In genomic region chr5:60649288-60649917, GRCh38 we compare ENCODE assay signal across 8 cellular contexts. TPM values are rescaled to one million over a fixed set of nuclear protein-coding genes. Genes with fewer than 3 reads are reported as not detected.
DNase-seq lines count a peak whose midpoint lies in the region; ATAC-seq, FAIRE-seq and TF ChIP-seq lines count a peak whose summit lies in the region.

No MANE protein-coding gene starts in this region.

- DNase-seq in D721Med (ENCODE audit: insufficient read length, low spot score) (no peak), GM19239 (ENCODE audit: insufficient read length, low spot score) (peak; percentile 16), HT1080 (ENCODE audit: low read depth) (peak; percentile 20), left kidney (ENCODE audit: low read depth, low spot score) (peak; percentile 55), coronary artery (ENCODE audit: low spot score) (no peak)
- DNase-seq in stimulated activated naive CD4-positive, alpha-beta T cell treated with Interleukin-2 at 50 U/mL for 16 hours (lab: John Stamatoyannopoulos, UW) = no peak
- DNase-seq in activated naive CD4-positive, alpha-beta T cell treated with anti-CD3 and anti-CD28 coated beads, Interleukin-2, amount 50 U/mL, for 72 hours (ENCODE audit: low spot score in 2 of 2) = no peak

- peak; percentile 51 for TF ChIP-seq CTCF in D721Med (IDR thresholded peaks at IDR 0.05; ENCODE audit: insufficient read depth, missing control alignments)
- TF ChIP-seq CTCF in VCaP (conservative IDR thresholded peaks at IDR 0.05) = peak; percentile 97
- no peak for TF ChIP-seq CTCF in coronary artery (IDR thresholded peaks at IDR 0.05)

- no peak overlapping the region for H3K27ac ChIP-seq in VCaP
- no peak overlapping the region for H3K27ac ChIP-seq in coronary artery

- H3K9me3 Mint-ChIP-seq in activated naive CD4-positive, alpha-beta T cell treated with anti-CD3 and anti-CD28 coated beads, Interleukin-2, amount 50 U/mL, for 72 hours = no peaks in the 10 kb centered on the region

- no peak overlapping the region for H3K27ac Mint-ChIP-seq in activated naive CD4-positive, alpha-beta T cell treated with anti-CD3 and anti-CD28 coated beads, Interleukin-2, amount 50 U/mL, for 72 hours

- FAIRE-seq in D721Med (lab: Jason Lieb, UNC) (no peak), GM19239 (lab: Jason Lieb, UNC) (peak; percentile 90)

- H3K4me3 ChIP-seq in coronary artery = no peak overlapping the region

- no peaks in the 10 kb centered on the region for H3K36me3 Mint-ChIP-seq in activated naive CD4-positive, alpha-beta T cell treated with anti-CD3 and anti-CD28 coated beads, Interleukin-2, amount 50 U/mL, for 72 hours

- ATAC-seq in activated naive CD4-positive, alpha-beta T cell treated with anti-CD3 and anti-CD28 coated beads, Interleukin-2, amount 50 U/mL, for 72 hours = no peak

RNA-seq across cellular contexts. Expression of gene DEPDC1B, which starts 50.6 kb away (rescaled TPM):
- total RNA-seq in HT1080 (2014; rRNA removed; shearing (Covaris generic)) = 24.9 and 25.4 TPM in 2 replicates
- 30.4 and 31.8 TPM in 2 replicates for polyA plus RNA-seq in HT1080 (2015; cell fraction: cytosol; rRNA removed)
- polyA plus RNA-seq in HT1080 (2015; cell fraction: nucleus; rRNA removed) = 21.7 and 23.2 TPM in 2 replicates
- 10 to 100 TPM; 40.4 to 40.8 TPM for total RNA-seq in activated naive CD4-positive, alpha-beta T cell treated with anti-CD3 and anti-CD28 coated beads, Interleukin-2, amount 50 U/mL, for 72 hours

Comparison
In these comparisons a context has a peak if more than half of its experiments do, and no peak if none do; other contexts are left out.
1. DNase-seq: peak in GM19239 (single experiment), HT1080 (single experiment) and left kidney (single experiment); none in D721Med (single experiment), stimulated activated naive CD4-positive, alpha-beta T cell treated with Interleukin-2 at 50 U/mL for 16 hours (single experiment), coronary artery (single experiment) and activated naive CD4-positive, alpha-beta T cell treated with anti-CD3 and anti-CD28 coated beads, Interleukin-2, amount 50 U/mL, for 72 hours (0 of 2).